Comparison of ENCODE assay signal across 21 cellular contexts in genomic region chr7:81607987-81608386, GRCh38.
"Had no signal": no experiment of that assay in that cellular context is flagged by ENCODE, and none has a peak within 500 bp of the region (broad histone marks: within the 10 kb centered on the region; RNA-seq: fewer than 3 reads in every experiment).

No MANE protein-coding gene starts in this region.

- H3K4me3 Mint-ChIP-seq: naive thymus-derived CD8-positive, alpha-beta T cell; stimulated activated naive B cell treated with anti-CD40 and anti-IgM and Interleukin-4, amounts not matched to agents 10 μg/mL and 1 μg/mL and 100 μg/mL, for 72 hours; stimulated activated naive CD8-positive, alpha-beta T cell treated with anti-CD3 and anti-CD28 coated beads, Interleukin-15, amount 100 ng/mL, for 72 hours had no signal

- H3K4me1 ChIP-seq: gastrocnemius medialis, right atrium auricular region, sigmoid colon, testis, transverse colon had no signal

- H3K36me3 ChIP-seq: gastrocnemius medialis, heart right ventricle, neutrophil, right atrium auricular region, sigmoid colon, transverse colon had no signal

- H3K27me3 Mint-ChIP-seq: naive thymus-derived CD8-positive, alpha-beta T cell; stimulated activated naive B cell treated with anti-CD40 and anti-IgM and Interleukin-4, amounts not matched to agents 10 μg/mL and 1 μg/mL and 100 μg/mL, for 72 hours; stimulated activated naive CD8-positive, alpha-beta T cell treated with anti-CD3 and anti-CD28 coated beads, Interleukin-15, amount 100 ng/mL, for 72 hours had no signal

- DNase-seq: cortex of kidney; dorsolateral prefrontal cortex; effector CD8-positive, alpha-beta T cell; gastrocnemius medialis; heart right ventricle; hypothalamus; mucosa of descending colon; naive thymus-derived CD8-positive, alpha-beta T cell; posterior cingulate gyrus; sigmoid colon; stimulated activated CD4-positive, alpha-beta T cell treated with anti-CD3 and anti-CD28 coated beads, Interleukin-2, amount 100 ng/mL, for 24 hours; stimulated activated CD4-positive, alpha-beta T cell treated with anti-CD3 and anti-CD28 coated beads, Interleukin-4, amount 100 ng/mL, for 4 hours; stimulated activated naive B cell treated with anti-CD40 and anti-IgM and Interleukin-4, amounts not matched to agents 10 μg/mL and 1 μg/mL and 100 μg/mL, for 72 hours; stimulated activated naive CD8-positive, alpha-beta T cell treated with anti-CD3 and anti-CD28 coated beads, Interleukin-15, amount 100 ng/mL, for 72 hours; testis; transverse colon had no signal

- H3K4me1 Mint-ChIP-seq: naive thymus-derived CD8-positive, alpha-beta T cell; stimulated activated naive B cell treated with anti-CD40 and anti-IgM and Interleukin-4, amounts not matched to agents 10 μg/mL and 1 μg/mL and 100 μg/mL, for 72 hours; stimulated activated naive CD8-positive, alpha-beta T cell treated with anti-CD3 and anti-CD28 coated beads, Interleukin-15, amount 100 ng/mL, for 72 hours had no signal

- FAIRE-seq: islet of Langerhans had no signal

- ATAC-seq: gastrocnemius medialis; heart right ventricle; left lobe of liver; mucosa of descending colon; naive thymus-derived CD8-positive, alpha-beta T cell; stimulated activated naive B cell treated with anti-CD40 and anti-IgM and Interleukin-4, amounts not matched to agents 10 μg/mL and 1 μg/mL and 100 μg/mL, for 72 hours; stimulated activated naive CD8-positive, alpha-beta T cell treated with anti-CD3 and anti-CD28 coated beads, Interleukin-15, amount 100 ng/mL, for 72 hours had no signal

- H3K36me3 Mint-ChIP-seq: naive thymus-derived CD8-positive, alpha-beta T cell; stimulated activated naive B cell treated with anti-CD40 and anti-IgM and Interleukin-4, amounts not matched to agents 10 μg/mL and 1 μg/mL and 100 μg/mL, for 72 hours had no signal

- H3K27ac Mint-ChIP-seq: naive thymus-derived CD8-positive, alpha-beta T cell; stimulated activated naive B cell treated with anti-CD40 and anti-IgM and Interleukin-4, amounts not matched to agents 10 μg/mL and 1 μg/mL and 100 μg/mL, for 72 hours; stimulated activated naive CD8-positive, alpha-beta T cell treated with anti-CD3 and anti-CD28 coated beads, Interleukin-15, amount 100 ng/mL, for 72 hours had no signal

- H3K9me3 Mint-ChIP-seq: stimulated activated naive B cell treated with anti-CD40 and anti-IgM and Interleukin-4, amounts not matched to agents 10 μg/mL and 1 μg/mL and 100 μg/mL, for 72 hours; stimulated activated naive CD8-positive, alpha-beta T cell treated with anti-CD3 and anti-CD28 coated beads, Interleukin-15, amount 100 ng/mL, for 72 hours had no signal

- H3K4me3 ChIP-seq: dorsolateral prefrontal cortex, gastrocnemius medialis, heart right ventricle, mucosa of descending colon, right atrium auricular region, sigmoid colon, skin epidermis, testis, transverse colon had no signal

- H3K9me3 ChIP-seq: gastrocnemius medialis, heart right ventricle, mucosa of descending colon, neutrophil, right atrium auricular region, sigmoid colon, testis, transverse colon had no signal

- H3K27ac ChIP-seq: dorsolateral prefrontal cortex, gastrocnemius medialis, heart right ventricle, neutrophil, right atrium auricular region, sigmoid colon, skin epidermis, testis, transverse colon had no signal

- H3K27me3 ChIP-seq: dorsolateral prefrontal cortex, gastrocnemius medialis, heart right ventricle, neutrophil, right atrium auricular region, sigmoid colon, testis, transverse colon had no signal
